Comparison of ENCODE assay signal across 8 cellular contexts in the genomic region with DNA sequence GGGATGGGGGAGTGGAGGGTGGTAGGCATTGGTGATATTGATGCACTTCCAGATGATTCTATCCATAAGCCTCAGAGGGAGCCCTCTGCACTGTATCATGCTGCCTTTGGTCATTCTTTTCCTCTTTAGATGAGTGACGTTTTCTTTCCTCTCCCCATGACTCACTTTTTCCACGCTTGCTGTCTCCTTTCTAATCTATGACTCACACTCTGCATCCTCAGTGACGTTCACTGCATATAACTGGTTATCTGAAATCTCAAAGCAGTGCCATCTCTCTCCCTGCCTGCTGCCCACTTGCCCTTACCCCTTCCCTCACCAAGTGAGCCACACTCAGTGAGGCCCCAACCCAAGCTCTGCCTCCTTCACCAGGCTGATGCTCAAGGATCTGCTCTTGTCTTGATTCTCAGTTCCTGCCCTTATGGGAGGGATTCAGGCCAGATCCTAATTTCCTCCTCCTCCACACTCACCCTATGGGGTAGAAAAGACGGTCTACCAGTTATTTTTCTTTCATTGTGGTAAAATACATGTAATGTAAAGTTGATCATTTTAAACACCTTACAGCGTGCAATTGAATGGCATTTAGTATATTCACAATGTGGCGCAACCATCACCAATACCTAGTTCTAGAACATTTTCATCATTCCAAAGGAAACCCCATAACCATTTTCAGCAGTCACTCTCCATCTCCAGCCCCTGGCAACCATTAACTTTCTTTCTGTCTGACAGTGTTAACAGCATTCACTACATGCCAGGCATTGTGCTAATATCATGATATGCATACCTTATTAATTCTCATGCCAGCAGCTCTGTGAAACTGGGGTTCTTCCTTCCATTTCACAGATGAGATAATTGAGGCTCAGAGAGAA. TPM values are rescaled to one million over a fixed set of nuclear protein-coding genes. Genes with fewer than 3 reads are reported as not detected.
DNase-seq lines count a peak whose midpoint lies in the region; ATAC-seq, FAIRE-seq and TF ChIP-seq lines count a peak whose summit lies in the region.

No MANE protein-coding gene starts in this region.

- H3K27ac ChIP-seq in GM23248 (peak overlapping the region; percentile 94), endothelial cell of umbilical vein (ENCODE audit: insufficient read depth, low read depth, low read length) (peak overlapping the region; percentile 94), transverse colon (no peak overlapping the region)

- 36% methylated on average over 6 of the region's 6 CpGs for WGBS in GM23248 (ENCODE audit: low coverage in 1 of 2, low lambda C conversion rate in 2 of 2, missing lambda C conversion rate in 2 of 2), 2 experiments
- 58 to 66% methylated on average over 6 of the region's 6 CpGs for WGBS in transverse colon (ENCODE audit: low coverage in 1 of 2), 2 donors

- H3K79me2 ChIP-seq in GM23248 (ENCODE audit: insufficient read depth): no peaks in the 10 kb centered on the region
- H3K79me2 ChIP-seq in endothelial cell of umbilical vein (ENCODE audit: control insufficient read depth, insufficient read depth, low read length): no peaks in the 10 kb centered on the region

- peaks cover 24% of the 10 kb centered on the region for H3F3A ChIP-seq in GM23248 (ENCODE audit: insufficient read depth)

- in situ Hi-C loops in GM23248 (cut with MboI) (no loop called here), transverse colon (cut with MboI; ENCODE audit: low pct_ligation_motif_present in 1 of 4, low pct_unique_long_range_greater_than_20kb in 1 of 4, low sequenced_read_pairs in 3 of 4) (no loop called here)

- H3K4me1 ChIP-seq in GM23248 (ENCODE audit: insufficient read depth) (peaks cover 20% of the 10 kb centered on the region), endothelial cell of umbilical vein (ENCODE audit: control insufficient read depth, extremely low read depth, insufficient read depth, low read length) (peaks cover 13% of the 10 kb centered on the region), Caco-2 (no peaks in the 10 kb centered on the region), transverse colon (peaks cover 0 to 5% (median 0%) of the 10 kb centered on the region in 4 donors)

- no peak for TF ChIP-seq POLR2A in endothelial cell of umbilical vein (IDR thresholded peaks at IDR 0.05; ENCODE audit: low read depth, low read length)
- TF ChIP-seq POLR2A in transverse colon (IDR thresholded peaks at IDR 0.05): no peak
- TF ChIP-seq POLR2A in GM12892 (IDR thresholded peaks at IDR 0.05; ENCODE audit: low read depth, low read length): no peak

- dilution Hi-C loops in endothelial cell of umbilical vein (cut with MboI; ENCODE audit: extremely low pct_ligation_motif_present, low sequenced_read_pairs): no loop called here

- no peaks in the 10 kb centered on the region for H3K27me3 ChIP-seq in GM23248 (replicated peaks; ENCODE audit: insufficient read depth)
- H3K27me3 ChIP-seq in endothelial cell of umbilical vein (ENCODE audit: control insufficient read depth in 2 of 2, insufficient read depth in 2 of 2, low read length in 2 of 2): no peaks in the 10 kb centered on the region
- H3K27me3 ChIP-seq in Caco-2 (replicated peaks; ENCODE audit: control insufficient read depth, insufficient read depth, low read length): no peaks in the 10 kb centered on the region
- H3K27me3 ChIP-seq in transverse colon: no peaks in the 10 kb centered on the region

- BruUV-seq in endothelial cell of umbilical vein (replicated peaks; lab: Mats Ljungman, UMichigan) (TSS peak; percentile 96), Caco-2 (replicated peaks; lab: Mats Ljungman, UMichigan) (no TSS peak)

- intact Hi-C loops in endothelial cell of umbilical vein (cut with micrococcal nuclease): loop anchor here (1.0 to 2.0 kb wide), 6 partner anchors 18 to 417 kb away; no protein-coding TSS in a partner anchor
- intact Hi-C loops in Caco-2 (cut with micrococcal nuclease; ENCODE audit: unreplicated experiment): no loop called here
- intact Hi-C loops in transverse colon (cut with DNase I; ENCODE audit: low total_unique reads): no loop called here

- H4K20me1 ChIP-seq in GM23248 (ENCODE audit: insufficient read depth): no peaks in the 10 kb centered on the region
- H4K20me1 ChIP-seq in endothelial cell of umbilical vein (replicated peaks; ENCODE audit: control insufficient read depth, extremely low read depth, insufficient read depth, low read length): no peaks in the 10 kb centered on the region

- H2AFZ ChIP-seq in GM23248 (peak overlapping the region; percentile 36), endothelial cell of umbilical vein (ENCODE audit: low read depth, low read length) (peak overlapping the region; percentile 56)

- H3K9me3 ChIP-seq in GM23248 (ENCODE audit: low read depth) (no peaks in the 10 kb centered on the region), endothelial cell of umbilical vein (replicated peaks; ENCODE audit: control insufficient read depth, insufficient read depth, low read length) (no peaks in the 10 kb centered on the region), Caco-2 (no peaks in the 10 kb centered on the region), transverse colon (no peaks in the 10 kb centered on the region)

- ATAC-seq in GM19455 (IDR thresholded peaks at IDR 0.05; ENCODE audit: unreplicated experiment): no peak

- FAIRE-seq in endothelial cell of umbilical vein (lab: Jason Lieb, UNC): peak; percentile 97
- no peak for FAIRE-seq in GM12892 (lab: Jason Lieb, UNC)

- DNase-seq in GM23248 (peak; percentile 100), RPMI7951 (ENCODE audit: low read depth) (peak; percentile 96), endothelial cell of umbilical vein (ENCODE audit: low read depth, low spot score) (peak; percentile 97), Caco-2 (no peak), transverse colon (no peak), GM12892 (ENCODE audit: insufficient read length) (no peak)
- peak; percentile 57 for DNase-seq in stimulated activated CD4-positive, alpha-beta T cell treated with anti-CD3 and anti-CD28 coated beads, Interleukin-1b, Interleukin-23, amount 100 ng/mL, for 48 hours

- no peaks in the 10 kb centered on the region for H3K27me3 Mint-ChIP-seq in Caco-2 (ENCODE audit: insufficient read depth, unreplicated experiment)

- no peak overlapping the region for H3K4me3 ChIP-seq in GM23248
- H3K4me3 ChIP-seq in endothelial cell of umbilical vein (replicated peaks in 1 of 3; ENCODE audit: insufficient read depth in 1 of 3, low read depth in 1 of 3, low read length in 3 of 3): no peak overlapping the region
- no peak overlapping the region for H3K4me3 ChIP-seq in Caco-2 (ENCODE audit: low read depth, low read length)
- no peak overlapping the region for H3K4me3 ChIP-seq in transverse colon

- H3K9me1 ChIP-seq in endothelial cell of umbilical vein (replicated peaks; ENCODE audit: control insufficient read depth, extremely low read depth, insufficient read depth, low read length): no peaks in the 10 kb centered on the region

- TF ChIP-seq EP300 in transverse colon (IDR thresholded peaks at IDR 0.05; ENCODE audit: low read depth): no peak

- no peak overlapping the region for H3K27ac Mint-ChIP-seq in Caco-2 (ENCODE audit: unreplicated experiment)

- POLR2A ChIA-PET in endothelial cell of umbilical vein (lab: Charles Lee) (no interaction called here), Caco-2 (lab: Charles Lee) (no interaction called here)

- H3K9ac ChIP-seq in GM23248 (peak overlapping the region; percentile 66), endothelial cell of umbilical vein (replicated peaks; ENCODE audit: extremely low read depth, insufficient read depth, low read length) (peak overlapping the region; percentile 56)

- no peaks in the 10 kb centered on the region for H3K36me3 Mint-ChIP-seq in Caco-2 (ENCODE audit: insufficient read depth, unreplicated experiment)

- no peak overlapping the region for H3K4me3 Mint-ChIP-seq in Caco-2 (ENCODE audit: unreplicated experiment)

- CTCF ChIA-PET in endothelial cell of umbilical vein (lab: Charles Lee) (no interaction called here), Caco-2 (lab: Charles Lee) (no interaction called here)

- no peaks in the 10 kb centered on the region for H3K9me2 ChIP-seq in GM23248 (ENCODE audit: insufficient read depth)

- no peaks in the 10 kb centered on the region for H3K4me1 Mint-ChIP-seq in Caco-2 (ENCODE audit: low read depth, unreplicated experiment)

- TF ChIP-seq CTCF in endothelial cell of umbilical vein (IDR thresholded peaks at IDR 0.05; ENCODE audit: extremely low read depth in 1 of 2, insufficient read depth in 1 of 2, low read depth in 1 of 2, low read length in 2 of 2) (no peak), Caco-2 (IDR thresholded peaks at IDR 0.05; ENCODE audit: insufficient read depth in 1 of 2, low read depth in 1 of 2, low read length in 1 of 2, severe bottlenecking in 1 of 2, unreplicated experiment in 1 of 2) (no peak), transverse colon (IDR thresholded peaks at IDR 0.05) (no peak)

- no peaks in the 10 kb centered on the region for H3K36me3 ChIP-seq in GM23248 (ENCODE audit: low read depth)
- no peaks in the 10 kb centered on the region for H3K36me3 ChIP-seq in endothelial cell of umbilical vein (ENCODE audit: control insufficient read depth in 2 of 2, extremely low read depth in 1 of 2, insufficient read depth in 2 of 2, low read length in 2 of 2)
- H3K36me3 ChIP-seq in Caco-2 (ENCODE audit: control insufficient read depth, insufficient read depth, low read length): no peaks in the 10 kb centered on the region
- no peaks in the 10 kb centered on the region for H3K36me3 ChIP-seq in transverse colon

- no peaks in the 10 kb centered on the region for H3K9me3 Mint-ChIP-seq in Caco-2 (ENCODE audit: unreplicated experiment)

- H3K4me2 ChIP-seq in GM23248 (ENCODE audit: unreplicated experiment) (peak overlapping the region; percentile 33), endothelial cell of umbilical vein (ENCODE audit: insufficient read depth, low read length) (peak overlapping the region; percentile 26)

TF ChIP-seq in endothelial cell of umbilical vein, 7 proteins besides CTCF, POLR2A, EP300 and RAD21 (continues in another document):
- TF ChIP-seq MYC (IDR thresholded peaks at IDR 0.05; ENCODE audit: low read depth, low read length): no peak
- peak; percentile 100 for TF ChIP-seq JUN (IDR thresholded peaks at IDR 0.05; ENCODE audit: borderline replicate concordance, insufficient read depth, insufficient read length, low read depth)

RNA-seq across cellular contexts. Expression of a gene that starts 31.8 kb away (rescaled TPM):
- 39.6 and 51.5 TPM in 2 replicates for total RNA-seq in GM23248 (2014; rRNA removed; shearing (Covaris generic))
- polyA plus RNA-seq in GM23248 (2016; fragmentation: Nextera tagmentation; extraction: Ambion mirVana) (43.8 and 44.9 TPM in 2 replicates), endothelial cell of umbilical vein (37.6 and 43.9 TPM in 2 replicates)
- total RNA-seq in RPMI7951 (2014; rRNA removed; shearing (Covaris generic)): 10.1 and 11.5 TPM in 2 replicates
- total RNA-seq in endothelial cell of umbilical vein (14.6 and 45.2 TPM in 2 replicates), Caco-2 (2022) (0.19 and 0.29 TPM in 2 replicates), transverse colon (10 to 100 TPM; 14.2 to 27.9 (median 20.2) TPM)
- 27.8 and 31.2 TPM in 2 replicates for polyA plus RNA-seq in endothelial cell of umbilical vein (2011; cell fraction: cytosol; rRNA removed)
- polyA plus RNA-seq in endothelial cell of umbilical vein (2011; cell fraction: nucleus; rRNA removed): 30.7 and 40.6 TPM in 2 replicates
- 43.2 and 61.0 TPM in 2 replicates for polyA plus RNA-seq in endothelial cell of umbilical vein (2012)
- 37.7 and 53.6 TPM in 2 replicates for polyA minus RNA-seq in endothelial cell of umbilical vein
- 3.9 TPM for polyA minus RNA-seq in endothelial cell of umbilical vein (2011; cell fraction: cytosol; rRNA and poly(A)+ RNA removed)
- polyA minus RNA-seq in endothelial cell of umbilical vein (2011; cell fraction: nucleus; rRNA and poly(A)+ RNA removed): 8.8 and 9.8 TPM in 2 replicates
- polyA plus RNA-seq in GM12892 (2012; ENCODE audit: missing spikeins): 0.42 TPM

Comparison
In these comparisons a context has a peak if more than half of its experiments do, and no peak if none do; other contexts are left out.
1. DNase-seq: peak in GM23248 (single experiment), RPMI7951 (single experiment), endothelial cell of umbilical vein (single experiment) and stimulated activated CD4-positive, alpha-beta T cell treated with anti-CD3 and anti-CD28 coated beads, Interleukin-1b, Interleukin-23, amount 100 ng/mL, for 48 hours (single experiment); none in Caco-2 (0 of 2), transverse colon (single experiment) and GM12892 (single experiment).
2. H3K27ac ChIP-seq: peak in GM23248 (single experiment) and endothelial cell of umbilical vein (single experiment); none in transverse colon (0 of 4).